Comparison of ENCODE assay signal across 25 cellular contexts in the genomic region with DNA sequence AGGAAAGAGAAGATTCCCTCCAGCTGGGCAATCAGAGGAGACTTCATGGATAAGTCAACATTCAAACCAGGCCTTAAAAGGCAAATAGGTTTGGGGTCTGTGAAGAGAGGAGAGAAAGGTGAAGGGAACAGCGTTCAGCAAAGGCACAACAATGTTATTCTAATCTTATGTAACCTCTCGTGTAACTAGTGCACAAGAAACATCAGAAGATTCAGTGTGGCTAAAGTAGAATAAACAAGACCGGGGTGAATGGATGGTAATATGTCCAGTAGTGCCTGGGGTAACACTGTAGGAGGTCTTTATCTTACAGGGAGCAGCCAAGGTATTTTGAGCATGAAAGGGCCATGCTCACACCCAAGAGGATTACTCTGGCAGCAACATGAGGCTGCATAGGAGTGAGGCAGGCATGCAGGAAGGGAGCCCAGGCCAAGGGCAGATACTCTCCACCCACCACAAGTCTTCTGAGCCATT. TPM values are rescaled to one million over a fixed set of nuclear protein-coding genes. Genes with fewer than 3 reads are reported as not detected.
DNase-seq lines count a peak whose midpoint lies in the region; ATAC-seq and TF ChIP-seq lines count a peak whose summit lies in the region.
"Had no signal": no experiment of that assay in that cellular context is flagged by ENCODE, and none has a peak within 500 bp of the region (broad histone marks: within the 10 kb centered on the region; RNA-seq: fewer than 3 reads in every experiment).

No MANE protein-coding gene starts in this region.

- no peak overlapping the region for H2BK5ac ChIP-seq in mesenchymal stem cell (ENCODE audit: low read depth, low read length, poor library complexity, severe bottlenecking)

- H3K4me2 ChIP-seq in mesenchymal stem cell (ENCODE audit: low read length, poor library complexity, severe bottlenecking): no peak overlapping the region
- H3K4me2 ChIP-seq: A549 had no signal

- H3K4me3 Mint-ChIP-seq in chondrocyte (ENCODE audit: unreplicated experiment): no peak overlapping the region
- H3K4me3 Mint-ChIP-seq: activated naive CD8-positive, alpha-beta T cell treated with anti-CD3 and anti-CD28 coated beads for 36 hours; T-helper 1 cell treated with Interleukin-12 subunit alpha and Interleukin-12 subunit beta and Interleukin-4 antibody, amounts not matched to agents 30 μg/mL and 1 μg/mL, for 36 hours had no signal

- 76% methylated on average over 3 of the region's 3 CpGs for WGBS in mesenchymal stem cell

- DNase-seq in EH (ENCODE audit: low read depth) (peak; percentile 4), NCI-H146 (lab: John Stamatoyannopoulos, UW) (peak; percentile 68), chondrocyte (ENCODE audit: low spot score) (no peak), mesenchymal stem cell (no peak), CD1c-positive myeloid dendritic cell (ENCODE audit: extremely low spot score) (no peak)
- no peak for DNase-seq in stimulated activated naive CD4-positive, alpha-beta T cell treated with Interleukin-2 at 50 U/mL for 16 hours (lab: John Stamatoyannopoulos, UW)
- DNase-seq in stimulated activated CD4-positive, alpha-beta T cell treated with anti-CD3 and anti-CD28 coated beads, Interleukin-1b, Interleukin-23, amount 100 ng/mL, for 48 hours: no peak
- DNase-seq: activated CD4-positive, alpha-beta T cell treated with anti-CD3 and anti-CD28 coated beads, Interleukin-2, amount 50 U/mL, for 1 hour; activated naive CD8-positive, alpha-beta T cell treated with anti-CD3 and anti-CD28 coated beads for 36 hours; BE2C; COR-L47; DND-41; effector CD8-positive, alpha-beta T cell; foreskin melanocyte; hypothalamus; islet precursor cell; mammary epithelial cell; NCI-H1436 treated with DMSO at 0.1 percent for 48 hours; NCI-H2171 treated with DMSO at 0.1 percent for 48 hours; PC-3; stimulated activated CD4-positive, alpha-beta T cell treated with anti-CD3 and anti-CD28 coated beads, Interleukin-12 subunit alpha, Interleukin-12 subunit beta, amount 100 ng/mL, for 4 hours had no signal

- H3K4ac ChIP-seq in mesenchymal stem cell (ENCODE audit: low read depth in 1 of 2, low read length in 2 of 2): no peak overlapping the region

- H3K36me3 Mint-ChIP-seq in chondrocyte (ENCODE audit: low read depth): no peaks in the 10 kb centered on the region
- H3K36me3 Mint-ChIP-seq: activated naive CD8-positive, alpha-beta T cell treated with anti-CD3 and anti-CD28 coated beads for 36 hours had no signal

- H3K23ac ChIP-seq in mesenchymal stem cell (ENCODE audit: low read length in 2 of 2): no peak overlapping the region

- no peaks in the 10 kb centered on the region for H3K27me3 Mint-ChIP-seq in chondrocyte (ENCODE audit: low read depth)
- H3K27me3 Mint-ChIP-seq: activated naive CD8-positive, alpha-beta T cell treated with anti-CD3 and anti-CD28 coated beads for 36 hours had no signal

- peaks cover 21% of the 10 kb centered on the region for H3K79me1 ChIP-seq in mesenchymal stem cell (replicated peaks; ENCODE audit: low read length, poor library complexity, severe bottlenecking)

- no peak for TF ChIP-seq CTCF in chondrocyte (IDR thresholded peaks at IDR 0.05)

- no peak overlapping the region for H3K4me3 ChIP-seq in mesenchymal stem cell (ENCODE audit: insufficient read depth in 1 of 2, low read depth in 1 of 2, low read length in 2 of 2)
- H3K4me3 ChIP-seq: A549 had no signal

- H3K4me1 ChIP-seq in mesenchymal stem cell (ENCODE audit: control insufficient read depth, insufficient read depth, low read depth, low read length): peaks cover 4% of the 10 kb centered on the region
- H3K4me1 ChIP-seq: A549, BE2C had no signal

- no peak for ATAC-seq in activated CD4-positive, CD25-positive, alpha-beta regulatory T cell treated with anti-CD3 and anti-CD28 coated beads, Interleukin-2, amount 50 U/mL, for 24 hours
- ATAC-seq: A549, PC-3 had no signal

- H2AK5ac ChIP-seq in mesenchymal stem cell (ENCODE audit: low read length, severe bottlenecking): peak overlapping the region; percentile 33

- no peaks in the 10 kb centered on the region for H3K36me3 ChIP-seq in mesenchymal stem cell (ENCODE audit: control insufficient read depth in 1 of 2, insufficient read depth in 2 of 2, low read depth in 1 of 2, low read length in 2 of 2)
- H3K36me3 ChIP-seq: BE2C had no signal

- no peak overlapping the region for H3K9ac ChIP-seq in mesenchymal stem cell (ENCODE audit: low read length)

- H3K14ac ChIP-seq in mesenchymal stem cell (ENCODE audit: low read length in 2 of 2): no peak overlapping the region

- H2AFZ ChIP-seq in mesenchymal stem cell (ENCODE audit: low read depth, low read length): no peak overlapping the region

- no peaks in the 10 kb centered on the region for H3K9me3 ChIP-seq in mesenchymal stem cell (ENCODE audit: control insufficient read depth, low read length)
- H3K9me3 ChIP-seq: A549, BE2C had no signal

- no peak overlapping the region for H4K91ac ChIP-seq in mesenchymal stem cell (ENCODE audit: low read length)

- no peak overlapping the region for H2BK15ac ChIP-seq in mesenchymal stem cell (ENCODE audit: low read depth, poor library complexity, severe bottlenecking)

- peaks cover 58% of the 10 kb centered on the region for H3K4me1 Mint-ChIP-seq in chondrocyte (ENCODE audit: low read depth)
- H3K4me1 Mint-ChIP-seq: activated naive CD8-positive, alpha-beta T cell treated with anti-CD3 and anti-CD28 coated beads for 36 hours had no signal

- H2BK12ac ChIP-seq in mesenchymal stem cell (ENCODE audit: low read length in 2 of 2): no peak overlapping the region

- H4K8ac ChIP-seq in mesenchymal stem cell (ENCODE audit: low read length): no peak overlapping the region

- no peak overlapping the region for H3K27ac ChIP-seq in mesenchymal stem cell (ENCODE audit: low read length, poor library complexity, severe bottlenecking)
- H3K27ac ChIP-seq: A549 had no signal

- no peaks in the 10 kb centered on the region for H3K9me3 Mint-ChIP-seq in chondrocyte (ENCODE audit: low read depth)
- H3K9me3 Mint-ChIP-seq: activated naive CD8-positive, alpha-beta T cell treated with anti-CD3 and anti-CD28 coated beads for 36 hours; activated T-helper 2 cell treated with anti-CD3 and anti-CD28 coated beads, Interferon-gamma antibody, Interleukin-2, Interleukin-4, amounts not matched to agents 10 μg/mL and 5 μg/mL and 100 μg/mL, durations not matched to agents 14 hours and 24 hours and 36 hours; T-helper 1 cell treated with Interleukin-12 subunit alpha and Interleukin-12 subunit beta and Interleukin-4 antibody, amounts not matched to agents 30 μg/mL and 1 μg/mL, for 36 hours had no signal

- no peaks in the 10 kb centered on the region for H3K27me3 ChIP-seq in mesenchymal stem cell (ENCODE audit: control insufficient read depth in 1 of 2, insufficient read depth in 1 of 2, low read length in 2 of 2)

- H3K27ac Mint-ChIP-seq in chondrocyte (ENCODE audit: unreplicated experiment): peak overlapping the region; percentile 35
- H3K27ac Mint-ChIP-seq: activated naive CD8-positive, alpha-beta T cell treated with anti-CD3 and anti-CD28 coated beads for 36 hours; activated T-helper 2 cell treated with anti-CD3 and anti-CD28 coated beads, Interferon-gamma antibody, Interleukin-2, Interleukin-4, amounts not matched to agents 10 μg/mL and 5 μg/mL and 100 μg/mL, durations not matched to agents 14 hours and 24 hours and 36 hours; T-helper 1 cell treated with Interleukin-12 subunit alpha and Interleukin-12 subunit beta and Interleukin-4 antibody, amounts not matched to agents 30 μg/mL and 1 μg/mL, for 36 hours had no signal

- H3K18ac ChIP-seq in mesenchymal stem cell (ENCODE audit: low read depth in 1 of 2, low read length in 2 of 2): peak overlapping the region in 1 of 2 experiments; percentile 30

- H2BK120ac ChIP-seq in mesenchymal stem cell (ENCODE audit: low read depth, low read length): no peak overlapping the region

RNA-seq across cellular contexts. Expression of a gene that starts 24.1 kb away (rescaled TPM):
- 88.2 to 101 TPM (median 100 TPM) in 3 replicates for total RNA-seq in chondrocyte
- 49.6 TPM for polyA plus RNA-seq in mesenchymal stem cell (2013, experiment 1 of 2)
- polyA plus RNA-seq in mesenchymal stem cell (2013, experiment 2 of 2): 50.9 TPM

Comparison
In these comparisons a context has a peak if more than half of its experiments do, and no peak if none do; other contexts are left out.
1. DNase-seq: peak in EH (single experiment) and NCI-H146 (single experiment); none in chondrocyte (single experiment), mesenchymal stem cell (single experiment), CD1c-positive myeloid dendritic cell (single experiment), stimulated activated naive CD4-positive, alpha-beta T cell treated with Interleukin-2 at 50 U/mL for 16 hours (single experiment) and stimulated activated CD4-positive, alpha-beta T cell treated with anti-CD3 and anti-CD28 coated beads, Interleukin-1b, Interleukin-23, amount 100 ng/mL, for 48 hours (single experiment).